In the genomic region with DNA sequence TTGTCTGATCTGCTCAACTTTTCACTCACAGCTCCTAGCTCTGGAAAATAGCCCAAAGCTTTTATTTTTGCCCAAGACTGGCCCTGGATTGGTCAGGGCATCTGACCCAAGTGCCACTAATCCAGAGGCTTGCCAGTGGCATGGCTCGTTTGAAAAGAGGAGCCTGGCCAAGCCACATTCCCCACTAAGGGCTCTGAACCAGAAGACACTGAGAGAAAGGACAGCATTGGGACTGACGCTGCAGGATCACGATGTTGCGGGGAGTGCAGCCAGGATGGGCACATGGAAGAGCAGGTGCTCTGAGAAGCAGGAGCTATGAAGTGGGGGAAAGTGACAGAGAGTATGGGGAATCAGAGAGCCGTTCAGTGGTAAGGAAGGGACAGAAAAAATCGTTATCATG, we compare ENCODE assay signal across 32 cellular contexts. TPM values are rescaled to one million over a fixed set of nuclear protein-coding genes. Genes with fewer than 3 reads are reported as not detected.
A peak's percentile ranks its signal among the peaks of the same experiment; 100 is the strongest.
DNase-seq lines count a peak whose midpoint lies in the region; ATAC-seq and TF ChIP-seq lines count a peak whose summit lies in the region.
"Had no signal": no experiment of that assay in that cellular context is flagged by ENCODE, and none has a peak within 500 bp of the region (broad histone marks: within the 10 kb centered on the region; RNA-seq: fewer than 3 reads in every experiment).

No MANE protein-coding gene starts in this region.

- H3K79me1 ChIP-seq in mesenchymal stem cell (replicated peaks; ENCODE audit: low read length, poor library complexity, severe bottlenecking), result no peaks in the 10 kb centered on the region

- H3K9me3 ChIP-seq in SJSA1 (replicated peaks) (no peaks in the 10 kb centered on the region), mesenchymal stem cell (ENCODE audit: control insufficient read depth, low read length) (no peaks in the 10 kb centered on the region), stomach (no peaks in the 10 kb centered on the region)
- H3K9me3 ChIP-seq: esophagus muscularis mucosa, gastroesophageal sphincter, pancreas, Peyer's patch had no signal

- H3K4me2 ChIP-seq in mesenchymal stem cell (ENCODE audit: low read length, poor library complexity, severe bottlenecking), result no peak overlapping the region

- H3K27ac ChIP-seq in SJSA1 (peak overlapping the region; percentile 99), mesenchymal stem cell (ENCODE audit: low read length, poor library complexity, severe bottlenecking) (no peak overlapping the region), stomach (peak overlapping the region in 4 of 5 donors; percentile 15 to 58 (median 36))
- H3K27ac ChIP-seq: cardiac muscle cell, pancreas had no signal

- H3K14ac ChIP-seq in mesenchymal stem cell (ENCODE audit: low read length in 2 of 2), result no peak overlapping the region

- WGBS in mesenchymal stem cell, result 91% methylated on average over 6 of the region's 6 CpGs
- WGBS in stomach, 5 donors, result 75 to 85% (median 79%) methylated on average over 6 of the region's 6 CpGs

- H2BK120ac ChIP-seq in mesenchymal stem cell (ENCODE audit: low read depth, low read length), result no peak overlapping the region

- H4K8ac ChIP-seq in mesenchymal stem cell (ENCODE audit: low read length), result no peak overlapping the region

- no peak overlapping the region for H4K91ac ChIP-seq in mesenchymal stem cell (ENCODE audit: low read length)

- H3K27me3 Mint-ChIP-seq in HFFc6 (ENCODE audit: insufficient read depth) (no peaks in the 10 kb centered on the region; the same call in 1 of the 2 replicates), natural killer cell (ENCODE audit: low read depth in 2 of 2) (peaks cover 15 to 24% of the 10 kb centered on the region in 2 donors)
- H3K27me3 Mint-ChIP-seq: activated T-helper 17 cell treated with anti-CD3 and anti-CD28 coated beads, Interleukin-2, amount 50 U/mL, for 72 hours had no signal

- H3K4me1 ChIP-seq in SJSA1 (replicated peaks) (peaks cover 52% of the 10 kb centered on the region), mesenchymal stem cell (ENCODE audit: control insufficient read depth, insufficient read depth, low read depth, low read length) (peaks cover 12% of the 10 kb centered on the region), stomach (peaks cover 0 to 21% (median 5%) of the 10 kb centered on the region in 4 donors)
- H3K4me1 ChIP-seq: pancreas, Peyer's patch had no signal

- DNase-seq in HFFc6 (no peak), SJSA1 (ENCODE audit: low read depth in 1 of 2, low spot score in 2 of 2) (no peak), mesenchymal stem cell (no peak), stomach (no peak), NCI-H510A treated with DMSO at 0.1 percent for 48 hours (lab: John Stamatoyannopoulos, UW) (no peak), GDM1 (lab: John Stamatoyannopoulos, UW) (no peak), natural killer cell (no peak)
- DNase-seq: activated CD4-positive, alpha-beta T cell treated with anti-CD3 and anti-CD28 coated beads for 1 hour; activated CD8-positive, alpha-beta T cell treated with anti-CD3 and anti-CD28 coated beads for 36 hours; activated naive CD4-positive, alpha-beta T cell treated with anti-CD3 and anti-CD28 coated beads, Interleukin-2, amount 50 U/mL, for 16 hours; CD4-positive, CD25-positive, alpha-beta regulatory T cell; endodermal cell; midbrain; NCI-H1048; NCI-H187; NCI-H2171; NCI-H526; nephron progenitor cell; pancreas; Peyer's patch; stimulated activated CD4-positive, alpha-beta T cell treated with anti-CD3 and anti-CD28 coated beads, Interleukin-12 subunit alpha, Interleukin-12 subunit beta, amount 100 ng/mL, for 4 hours; stimulated activated CD4-positive, alpha-beta T cell treated with anti-CD3 and anti-CD28 coated beads, Interleukin-4, amount 100 ng/mL, for 24 hours; T-helper 2 cell had no signal

- TF ChIP-seq POLR2A in stomach (IDR thresholded peaks at IDR 0.05), result no peak

- H3K4ac ChIP-seq in mesenchymal stem cell (ENCODE audit: low read depth in 1 of 2, low read length in 2 of 2), result no peak overlapping the region

- no peak for ATAC-seq in natural killer cell
- ATAC-seq: activated CD8-positive, alpha-beta T cell treated with anti-CD3 and anti-CD28 coated beads for 36 hours; activated T-helper 17 cell treated with anti-CD3 and anti-CD28 coated beads, Interleukin-2, amount 50 U/mL, for 72 hours; GM12878; HepG2; left lobe of liver; stimulated activated effector memory CD8-positive, alpha-beta T cell treated with anti-CD3 and anti-CD28 coated beads, Interleukin-12 subunit alpha, Interleukin-12 subunit beta, amount 100 ng/mL, for 72 hours had no signal

- H3K4me3 ChIP-seq in SJSA1 (no peak overlapping the region), mesenchymal stem cell (ENCODE audit: insufficient read depth in 1 of 2, low read depth in 1 of 2, low read length in 2 of 2) (no peak overlapping the region), stomach (no peak overlapping the region)
- H3K4me3 ChIP-seq: cardiac muscle cell, gastroesophageal sphincter, GM12878, pancreas, Peyer's patch had no signal

- TF ChIP-seq EP300 in stomach (IDR thresholded peaks at IDR 0.05), result no peak

- H3K9ac ChIP-seq in mesenchymal stem cell (ENCODE audit: low read length), result no peak overlapping the region

- H3K27me3 ChIP-seq in SJSA1 (replicated peaks) (no peaks in the 10 kb centered on the region), mesenchymal stem cell (ENCODE audit: control insufficient read depth in 1 of 2, insufficient read depth in 1 of 2, low read length in 2 of 2) (no peaks in the 10 kb centered on the region), stomach (no peaks in the 10 kb centered on the region)
- H3K27me3 ChIP-seq: cardiac muscle cell, gastroesophageal sphincter, pancreas, Peyer's patch had no signal

- H2AFZ ChIP-seq in mesenchymal stem cell (ENCODE audit: low read depth, low read length), result no peak overlapping the region

- H3K27ac Mint-ChIP-seq in HFFc6, result peak overlapping the region; percentile 86
- no peak overlapping the region for H3K27ac Mint-ChIP-seq in natural killer cell
- H3K27ac Mint-ChIP-seq: activated CD8-positive, alpha-beta T cell treated with anti-CD3 and anti-CD28 coated beads for 36 hours; activated T-helper 17 cell treated with anti-CD3 and anti-CD28 coated beads, Interleukin-2, amount 50 U/mL, for 72 hours; CD4-positive, CD25-positive, alpha-beta regulatory T cell; dendritic cell treated with granulocyte-macrophage colony-stimulating factor and Interleukin-4, amounts not matched to agents 40 ng/mL and 50 ng/mL, for 4 days; endodermal cell; nephron progenitor cell; stimulated activated effector memory CD8-positive, alpha-beta T cell treated with anti-CD3 and anti-CD28 coated beads, Interleukin-12 subunit alpha, Interleukin-12 subunit beta, amount 100 ng/mL, for 72 hours had no signal

- H3K4me1 Mint-ChIP-seq in HFFc6 (ENCODE audit: low read depth) (peaks cover 74% of the 10 kb centered on the region), natural killer cell (peaks cover 5 to 6% of the 10 kb centered on the region in 2 donors)
- H3K4me1 Mint-ChIP-seq: activated T-helper 17 cell treated with anti-CD3 and anti-CD28 coated beads, Interleukin-2, amount 50 U/mL, for 72 hours had no signal

- intact Hi-C loops in stomach (cut with DNase I; ENCODE audit: low total_unique reads) (no loop called here), natural killer cell (cut with micrococcal nuclease) (no loop called here)

- H3K9me3 Mint-ChIP-seq in HFFc6 (no peaks in the 10 kb centered on the region), natural killer cell (no peaks in the 10 kb centered on the region)
- H3K9me3 Mint-ChIP-seq: activated CD8-positive, alpha-beta T cell treated with anti-CD3 and anti-CD28 coated beads for 36 hours; activated T-helper 17 cell treated with anti-CD3 and anti-CD28 coated beads, Interleukin-2, amount 50 U/mL, for 72 hours; dendritic cell treated with granulocyte-macrophage colony-stimulating factor and Interleukin-4, amounts not matched to agents 40 ng/mL and 50 ng/mL, for 4 days; endodermal cell; nephron progenitor cell; stimulated activated effector memory CD8-positive, alpha-beta T cell treated with anti-CD3 and anti-CD28 coated beads, Interleukin-12 subunit alpha, Interleukin-12 subunit beta, amount 100 ng/mL, for 72 hours had no signal

- H3K36me3 Mint-ChIP-seq in HFFc6 (ENCODE audit: low read depth) (0 out of 2 replicates have a peak, but pooled peaks cover 4% of the 10 kb centered on the region), natural killer cell (no peaks in the 10 kb centered on the region)
- H3K36me3 Mint-ChIP-seq: CD4-positive, CD25-positive, alpha-beta regulatory T cell; stimulated activated effector memory CD8-positive, alpha-beta T cell treated with anti-CD3 and anti-CD28 coated beads, Interleukin-12 subunit alpha, Interleukin-12 subunit beta, amount 100 ng/mL, for 72 hours had no signal

- H3K18ac ChIP-seq in mesenchymal stem cell (ENCODE audit: low read depth in 1 of 2, low read length in 2 of 2), result no peak overlapping the region

- H2AK5ac ChIP-seq in mesenchymal stem cell (ENCODE audit: low read length, severe bottlenecking), result peak overlapping the region; percentile 20

- H2BK5ac ChIP-seq in mesenchymal stem cell (ENCODE audit: low read depth, low read length, poor library complexity, severe bottlenecking), result no peak overlapping the region

- H2BK12ac ChIP-seq in mesenchymal stem cell (ENCODE audit: low read length in 2 of 2), result no peak overlapping the region

- no peak overlapping the region for H3K23ac ChIP-seq in mesenchymal stem cell (ENCODE audit: low read length in 2 of 2)

- peak overlapping the region; percentile 49 for H3K4me3 Mint-ChIP-seq in HFFc6
- no peak overlapping the region for H3K4me3 Mint-ChIP-seq in natural killer cell
- H3K4me3 Mint-ChIP-seq: activated CD8-positive, alpha-beta T cell treated with anti-CD3 and anti-CD28 coated beads for 36 hours; activated T-helper 17 cell treated with anti-CD3 and anti-CD28 coated beads, Interleukin-2, amount 50 U/mL, for 72 hours; CD4-positive, CD25-positive, alpha-beta regulatory T cell; dendritic cell treated with granulocyte-macrophage colony-stimulating factor and Interleukin-4, amounts not matched to agents 40 ng/mL and 50 ng/mL, for 4 days; endodermal cell; nephron progenitor cell; stimulated activated effector memory CD8-positive, alpha-beta T cell treated with anti-CD3 and anti-CD28 coated beads, Interleukin-12 subunit alpha, Interleukin-12 subunit beta, amount 100 ng/mL, for 72 hours had no signal

- TF ChIP-seq CTCF in HFFc6 (IDR thresholded peaks at IDR 0.05) (no peak), stomach (IDR thresholded peaks at IDR 0.05) (no peak), natural killer cell (IDR thresholded peaks at IDR 0.05) (no peak)

- H3K36me3 ChIP-seq in SJSA1 (no peaks in the 10 kb centered on the region), mesenchymal stem cell (ENCODE audit: control insufficient read depth in 1 of 2, insufficient read depth in 2 of 2, low read depth in 1 of 2, low read length in 2 of 2) (no peaks in the 10 kb centered on the region), stomach (no peaks in the 10 kb centered on the region)
- H3K36me3 ChIP-seq: cardiac muscle cell, esophagus muscularis mucosa, gastroesophageal sphincter, pancreas, Peyer's patch had no signal

- no peak overlapping the region for H2BK15ac ChIP-seq in mesenchymal stem cell (ENCODE audit: low read depth, poor library complexity, severe bottlenecking)

RNA-seq across cellular contexts. Expression of a gene that starts 44.9 kb away (rescaled TPM):
- total RNA-seq in HFFc6 (2021; fragmentation: NEBNext Ultra II Directional; extraction: Animal tissue kit (Norgen Biotek cat#: 25700)), result 1 to 10 TPM; 4.2 to 6.9 (median 5.1) TPM
- total RNA-seq in SJSA1 (2014; rRNA removed; shearing (Covaris generic)), result 11.9 and 18.2 TPM in 2 replicates
- polyA plus RNA-seq in mesenchymal stem cell (2013, experiment 1 of 2), result not detected
- polyA plus RNA-seq in mesenchymal stem cell (2013, experiment 2 of 2), result 0.01 TPM
- total RNA-seq in stomach (10 to 100 TPM in 3 of 5 donors, 1 to 10 TPM in 2; 2.6 to 39.7 (median 19.3) TPM), natural killer cell (10 to 100 TPM; 17.1 to 41.4 (median 28.6) TPM)
- 10 to 100 TPM in 1 of 3 donors, 1 to 10 TPM in 2; 5.7 to 13.4 (median 7.0) TPM for polyA plus RNA-seq in stomach
- total RNA-seq: HepG2 had no signal
- polyA plus RNA-seq: HepG2 had no signal
